In the genomic region with DNA sequence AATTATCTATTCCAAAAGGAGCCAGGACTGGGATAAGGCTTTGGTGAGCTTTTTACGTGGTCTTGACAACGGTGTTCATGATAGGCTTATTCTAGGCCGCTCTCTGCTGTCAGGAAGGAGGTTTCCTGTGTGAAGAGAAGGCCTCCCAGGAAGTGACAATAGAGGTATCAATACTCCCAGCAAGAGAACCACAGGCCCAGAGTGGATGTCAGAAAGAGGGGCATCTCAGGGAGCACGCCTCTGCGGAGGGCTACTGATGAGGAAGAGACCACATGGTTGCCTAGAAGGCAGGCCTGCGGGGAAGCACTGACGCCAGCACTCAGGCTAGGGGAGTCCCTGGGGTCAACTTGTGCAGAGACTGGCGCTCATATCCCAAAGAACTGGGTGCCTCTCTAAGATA, we compare ENCODE assay signal across 11 cellular contexts.
DNase-seq lines count a peak whose midpoint lies in the region; ATAC-seq and TF ChIP-seq lines count a peak whose summit lies in the region.
"Had no signal": no experiment of that assay in that cellular context is flagged by ENCODE, and none has a peak within 500 bp of the region (broad histone marks: within the 10 kb centered on the region; RNA-seq: fewer than 3 reads in every experiment).

No MANE protein-coding gene starts in this region.

- no peak for ATAC-seq in CD4-positive, CD25-positive, alpha-beta regulatory T cell (ENCODE audit: low read depth in 2 of 2)
- ATAC-seq in T-cell (replicated peaks in 1 of 4) = peak in 1 of 4 experiments; percentile 15
- no peak for ATAC-seq in HG03108 (IDR thresholded peaks at IDR 0.05; ENCODE audit: unreplicated experiment)
- no peak for ATAC-seq in GM21786 (IDR thresholded peaks at IDR 0.05; ENCODE audit: unreplicated experiment)
- no peak for ATAC-seq in GM18909 (IDR thresholded peaks at IDR 0.05; ENCODE audit: poor library complexity, unreplicated experiment)
- ATAC-seq in HG02981 (IDR thresholded peaks at IDR 0.05; ENCODE audit: unreplicated experiment) = no peak

- no peak for TF ChIP-seq POLR2A in prostate gland (IDR thresholded peaks at IDR 0.05)

- H3K36me3 ChIP-seq in CD4-positive, CD25-positive, alpha-beta regulatory T cell (ENCODE audit: control insufficient read depth, insufficient read depth, low read length) = peaks cover 9% of the 10 kb centered on the region
- H3K36me3 ChIP-seq in colonic mucosa (no peaks in the 10 kb centered on the region), prostate gland (no peaks in the 10 kb centered on the region)
- H3K36me3 ChIP-seq: SJSA1 had no signal

- peaks cover 47 to 100% (median 88%) of the 10 kb centered on the region in 4 donors for H3K4me1 Mint-ChIP-seq in CD4-positive, CD25-positive, alpha-beta regulatory T cell
- H3K4me1 Mint-ChIP-seq in T-cell = peaks cover 98 to 100% (median 99%) of the 10 kb centered on the region in 3 donors

- no peak overlapping the region for H3K9ac ChIP-seq in colonic mucosa (ENCODE audit: low read depth in 2 of 2, low read length in 2 of 2)

- H3K4me3 ChIP-seq in CD4-positive, CD25-positive, alpha-beta regulatory T cell (ENCODE audit: low read depth, low read length) = peak overlapping the region; percentile 81
- H3K4me3 ChIP-seq in colonic mucosa (no peak overlapping the region), prostate gland (no peak overlapping the region)
- H3K4me3 ChIP-seq: SJSA1 had no signal

- no peaks in the 10 kb centered on the region for H3K9me3 ChIP-seq in CD4-positive, CD25-positive, alpha-beta regulatory T cell (ENCODE audit: control insufficient read depth in 2 of 2, low read length in 2 of 2)
- no peaks in the 10 kb centered on the region for H3K9me3 ChIP-seq in colonic mucosa
- H3K9me3 ChIP-seq in prostate gland = no peaks in the 10 kb centered on the region
- H3K9me3 ChIP-seq: SJSA1 had no signal

- H3K27ac ChIP-seq in CD4-positive, CD25-positive, alpha-beta regulatory T cell (ENCODE audit: insufficient read depth, low read length, poor library complexity, severe bottlenecking) = peak overlapping the region; percentile 94
- peak overlapping the region; percentile 48 for H3K27ac ChIP-seq in colonic mucosa
- peak overlapping the region; percentile 95 to 97 for H3K27ac ChIP-seq in prostate gland
- H3K27ac ChIP-seq: SJSA1 had no signal

- H3K4me1 ChIP-seq in CD4-positive, CD25-positive, alpha-beta regulatory T cell (ENCODE audit: control insufficient read depth, insufficient read depth, low read length, poor library complexity, severe bottlenecking) = peaks cover 97% of the 10 kb centered on the region
- H3K4me1 ChIP-seq in colonic mucosa = no peaks in the 10 kb centered on the region
- peaks cover 14% of the 10 kb centered on the region for H3K4me1 ChIP-seq in prostate gland (replicated peaks)

- H3K9me3 Mint-ChIP-seq in CD4-positive, CD25-positive, alpha-beta regulatory T cell = no peaks in the 10 kb centered on the region
- no peaks in the 10 kb centered on the region for H3K9me3 Mint-ChIP-seq in T-cell

- H3K27ac Mint-ChIP-seq in CD4-positive, CD25-positive, alpha-beta regulatory T cell = peak overlapping the region; percentile 99 to 100 (median 100)
- peak overlapping the region; percentile 99 for H3K27ac Mint-ChIP-seq in T-cell

- H3K27me3 Mint-ChIP-seq in CD4-positive, CD25-positive, alpha-beta regulatory T cell = peaks cover 9% of the 10 kb centered on the region
- no peaks in the 10 kb centered on the region for H3K27me3 Mint-ChIP-seq in T-cell

- 90% methylated on average over 8 of the region's 8 CpGs for WGBS in prostate gland

- TF ChIP-seq CTCF in colonic mucosa (IDR thresholded peaks at IDR 0.05) (no peak), prostate gland (IDR thresholded peaks at IDR 0.05) (no peak)

- intact Hi-C loops in colonic mucosa (cut with DNase I) (no loop called here), prostate gland (cut with DNase I) (no loop called here)

- peak overlapping the region; percentile 81 to 87 (median 82) for H3K4me3 Mint-ChIP-seq in CD4-positive, CD25-positive, alpha-beta regulatory T cell
- peak overlapping the region; percentile 40 to 81 (median 45) for H3K4me3 Mint-ChIP-seq in T-cell

- no peaks in the 10 kb centered on the region for H3K27me3 ChIP-seq in CD4-positive, CD25-positive, alpha-beta regulatory T cell (ENCODE audit: control insufficient read depth, insufficient read depth, low read length)
- no peaks in the 10 kb centered on the region for H3K27me3 ChIP-seq in colonic mucosa
- no peaks in the 10 kb centered on the region for H3K27me3 ChIP-seq in prostate gland (replicated peaks; ENCODE audit: insufficient read depth)
- H3K27me3 ChIP-seq: SJSA1 had no signal

- DNase-seq in CD4-positive, CD25-positive, alpha-beta regulatory T cell = peak in 2 of 3 donors; percentile 39 to 45
- DNase-seq in T-cell (peak in 28 of 34 experiments; percentile 27 to 68 (median 44)), colonic mucosa (no peak), prostate gland (ENCODE audit: low spot score) (no peak)
- DNase-seq: GOT3, NCI-H2171 had no signal

- peaks cover 9% of the 10 kb centered on the region for H3K36me3 Mint-ChIP-seq in CD4-positive, CD25-positive, alpha-beta regulatory T cell
- peaks cover 7% of the 10 kb centered on the region for H3K36me3 Mint-ChIP-seq in T-cell

- POLR2A ChIA-PET in T-cell (lab: Charles Lee) = interaction anchor here (1.2 to 1.9 kb wide), 4 partner anchors 9 to 36 kb away, joined by 3 to 5 read pairs (median 4); no protein-coding TSS in a partner anchor

- CTCF ChIA-PET in T-cell (lab: Charles Lee) = interaction anchor here in 1 of 2 donors (0.6 to 4.6 kb wide), 4 partner anchors 9 to 44 kb away, joined by 4 to 27 read pairs (median 12); no protein-coding TSS in a partner anchor

Comparison
In these comparisons a context has a peak if more than half of its experiments do, and no peak if none do; other contexts are left out.
1. DNase-seq: peak in CD4-positive, CD25-positive, alpha-beta regulatory T cell (2 of 3) and T-cell (28 of 34); none in colonic mucosa (single experiment) and prostate gland (single experiment).
2. Peak in every context shown above with its lines, with median percentiles within 50 percentile points of each other: H3K27ac ChIP-seq.